ENCODE assay signal across 24 cellular contexts in the genomic region with DNA sequence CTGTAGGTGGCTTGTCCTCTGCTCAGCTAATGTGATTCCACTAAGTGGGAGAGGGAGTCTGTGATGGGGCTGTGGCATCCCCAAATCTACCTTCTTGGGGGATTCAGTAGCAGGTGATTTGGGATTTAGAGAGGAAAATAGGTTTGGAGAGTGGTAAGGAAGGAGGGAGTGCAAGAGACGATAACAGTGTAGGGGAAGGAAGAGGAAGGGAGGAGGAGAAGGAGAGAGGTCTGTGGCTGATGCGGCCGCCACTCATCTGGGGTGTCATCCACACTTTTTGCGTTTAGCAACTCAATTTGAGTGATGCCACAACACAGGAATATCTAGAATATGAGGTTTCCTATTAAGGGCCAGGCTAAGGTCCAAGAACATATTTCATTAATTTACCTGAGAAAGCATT. TPM values are rescaled to one million over a fixed set of nuclear protein-coding genes. Genes with fewer than 3 reads are reported as not detected.
"Had no signal": no experiment of that assay in that cellular context is flagged by ENCODE, and none has a peak within 500 bp of the region (broad histone marks: within the 10 kb centered on the region; RNA-seq: fewer than 3 reads in every experiment).

No MANE protein-coding gene starts in this region.

- H3K9me3 ChIP-seq: SK-N-SH had no signal

- DNase-seq: IMR-90; Kasumi-1; MM.1S; NCI-H1092 treated with DMSO at 0.1 percent for 48 hours; NCI-H1436; NCI-H187; NCI-H2029; NCI-H2081 treated with DMSO at 0.1 percent for 48 hours; NCI-H2171 treated with DMSO at 0.1 percent for 48 hours; NCI-H2227 treated with DMSO at 0.1 percent for 48 hours; NCI-H510A; NCI-H69; NCI-H774; NK-92 treated with Interleukin-12 subunit alpha and Interleukin-12 subunit beta, amount 100 ng/mL, for 24 hours; PC-3; SHP77; SK-N-SH had no signal

- H3K27ac ChIP-seq: KMS-11, RWPE1 had no signal

- H3K4me2 ChIP-seq: KMS-11, SK-N-SH had no signal

- H3K9ac ChIP-seq: KMS-11, SK-N-SH had no signal

RNA-seq across cellular contexts. Expression of a gene that starts 23.8 kb away (rescaled TPM):
- total RNA-seq: HepG2, HT1080, IMR-90, M059J, OCI-LY7, PC-3, SK-MEL-5 had no signal
- polyA plus RNA-seq: HepG2, IMR-90, SK-N-SH had no signal
